In the genomic region with DNA sequence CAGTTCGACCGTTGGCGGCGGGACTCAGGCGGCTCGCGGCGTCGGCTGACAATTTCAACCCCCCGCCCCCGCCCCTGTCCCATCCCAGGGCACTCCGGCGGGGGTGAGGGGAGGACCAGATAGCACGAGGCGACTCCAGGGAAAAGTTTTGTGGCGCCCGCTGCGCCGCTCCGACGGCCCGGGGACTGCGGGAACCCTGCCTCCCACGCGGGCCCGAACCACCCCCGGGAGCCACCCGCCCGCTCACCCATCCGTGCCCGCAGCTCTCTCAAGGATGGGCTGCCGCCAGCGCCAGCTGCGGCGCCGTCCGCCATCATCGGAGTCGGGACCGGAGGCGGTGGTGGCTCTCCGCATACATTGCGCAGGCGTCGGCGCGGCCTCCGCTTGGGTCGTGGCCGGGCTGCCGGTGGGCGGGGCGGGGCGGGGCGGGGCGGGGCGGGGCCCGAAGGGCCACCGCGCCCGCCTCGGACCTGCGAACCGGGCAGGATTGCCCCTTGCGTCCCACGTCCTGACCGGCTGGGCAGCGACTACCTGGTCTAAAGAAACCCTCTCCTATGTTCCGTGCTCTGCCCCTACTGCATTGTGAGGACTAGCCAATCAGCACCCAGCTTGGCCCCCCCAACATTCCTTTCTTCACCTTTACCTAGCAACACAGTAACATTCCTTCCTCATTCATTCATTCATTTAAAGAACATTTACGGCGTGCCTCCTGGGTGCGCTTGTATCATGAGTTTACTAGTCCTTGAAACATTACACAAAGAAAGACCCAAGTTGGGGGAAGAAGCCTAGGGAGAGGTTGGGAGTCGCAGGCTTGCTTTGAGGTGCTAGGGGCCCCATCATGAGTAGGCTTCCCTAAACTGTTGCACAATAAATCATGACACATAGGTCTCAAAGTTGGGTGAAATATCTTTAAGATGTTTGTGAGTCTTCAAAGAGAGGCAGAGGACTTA, we compare ENCODE assay signal across 8 cellular contexts. TPM values are rescaled to one million over a fixed set of nuclear protein-coding genes. Genes with fewer than 3 reads are reported as not detected.
DNase-seq lines count a peak whose midpoint lies in the region; ATAC-seq and TF ChIP-seq lines count a peak whose summit lies in the region.

A gene with protein sequence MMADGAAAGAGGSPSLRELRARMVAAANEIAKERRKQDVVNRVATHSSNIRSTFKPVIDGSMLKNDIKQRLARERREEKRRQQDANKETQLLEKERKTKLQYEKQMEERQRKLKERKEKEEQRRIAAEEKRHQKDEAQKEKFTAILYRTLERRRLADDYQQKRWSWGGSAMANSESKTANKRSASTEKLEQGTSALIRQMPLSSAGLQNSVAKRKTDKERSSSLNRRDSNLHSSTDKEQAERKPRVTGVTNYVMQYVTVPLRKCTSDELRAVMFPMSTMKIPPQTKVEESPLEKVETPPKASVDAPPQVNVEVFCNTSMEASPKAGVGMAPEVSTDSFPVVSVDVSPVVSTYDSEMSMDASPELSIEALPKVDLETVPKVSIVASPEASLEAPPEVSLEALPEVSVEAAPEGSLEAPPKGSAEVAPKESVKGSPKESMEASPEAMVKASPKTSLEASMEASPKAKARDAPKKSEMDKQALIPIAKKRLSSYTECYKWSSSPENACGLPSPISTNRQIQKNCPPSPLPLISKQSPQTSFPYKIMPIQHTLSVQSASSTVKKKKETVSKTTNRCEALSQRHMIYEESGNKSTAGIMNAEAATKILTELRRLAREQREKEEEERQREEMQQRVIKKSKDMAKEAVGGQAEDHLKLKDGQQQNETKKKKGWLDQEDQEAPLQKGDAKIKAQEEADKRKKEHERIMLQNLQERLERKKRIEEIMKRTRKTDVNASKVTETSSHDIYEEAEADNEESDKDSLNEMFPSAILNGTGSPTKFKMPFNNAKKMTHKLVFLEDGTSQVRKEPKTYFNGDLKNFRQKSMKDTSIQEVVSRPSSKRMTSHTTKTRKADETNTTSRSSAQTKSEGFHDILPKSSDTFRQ (minus strand): TSS at position 359 of the 950 bp plus-strand sequence. CDS start 42 bp downstream, at position 317.

- intact Hi-C loops in CD4-positive, alpha-beta memory T cell (cut with micrococcal nuclease), result loop anchor here (5.0 to 10.0 kb wide), 3 partner anchors 246 to 323 kb away; a partner anchor contains a TSS
- intact Hi-C loops in tibial artery (cut with DNase I; ENCODE audit: low total_unique reads), result no loop called here

- peaks cover 0 to 2% of the 10 kb centered on the region in 2 donors for H3K36me3 Mint-ChIP-seq in CD4-positive, alpha-beta memory T cell
- H3K36me3 Mint-ChIP-seq in osteocyte (ENCODE audit: unreplicated experiment), result no peaks in the 10 kb centered on the region

- TF ChIP-seq CTCF in RWPE2 (IDR thresholded peaks at IDR 0.05; ENCODE audit: poor library complexity, severe bottlenecking) (no peak), osteocyte (IDR thresholded peaks at IDR 0.05) (no peak), tibial artery (IDR thresholded peaks at IDR 0.05) (no peak)

- H3K9me3 ChIP-seq in CD4-positive, alpha-beta memory T cell (ENCODE audit: control insufficient read depth in 1 of 2, low read length in 2 of 2), result no peaks in the 10 kb centered on the region
- H3K9me3 ChIP-seq in RWPE2 (ENCODE audit: severe bottlenecking) (no peaks in the 10 kb centered on the region), tibial artery (no peaks in the 10 kb centered on the region)

- H3K27me3 ChIP-seq in CD4-positive, alpha-beta memory T cell (ENCODE audit: insufficient read depth, low read length), result no peaks in the 10 kb centered on the region
- H3K27me3 ChIP-seq in RWPE2 (ENCODE audit: insufficient read depth, poor library complexity, severe bottlenecking), result no peaks in the 10 kb centered on the region
- no peaks in the 10 kb centered on the region for H3K27me3 ChIP-seq in tibial artery

- peak within 1 kb of the TSS; percentile 46 for H3K27ac ChIP-seq in CD4-positive, alpha-beta memory T cell (ENCODE audit: low read depth, low read length)
- H3K27ac ChIP-seq in RWPE2 (ENCODE audit: poor library complexity, severe bottlenecking) (peak within 1 kb of the TSS; percentile 59), tibial artery (peak within 1 kb of the TSS; percentile 89 to 94)

- POLR2A ChIA-PET in CD4-positive, alpha-beta memory T cell (lab: Charles Lee; ENCODE audit: partially characterized antibody), result no interaction called here

- peak; percentile 79 for ATAC-seq in GM19372 (IDR thresholded peaks at IDR 0.05; ENCODE audit: low read depth, unreplicated experiment)
- ATAC-seq in HG03520 (IDR thresholded peaks at IDR 0.05; ENCODE audit: unreplicated experiment), result peak; percentile 70
- peak; percentile 78 for ATAC-seq in RWPE2 (ENCODE audit: low read depth)

- H3K27ac Mint-ChIP-seq in CD4-positive, alpha-beta memory T cell, result peak within 1 kb of the TSS; percentile 78 to 97 (median 88)
- peak within 1 kb of the TSS; percentile 72 for H3K27ac Mint-ChIP-seq in osteocyte (ENCODE audit: unreplicated experiment)

- peaks cover 2 to 12% (median 5%) of the 10 kb centered on the region in 4 donors for H3K4me1 Mint-ChIP-seq in CD4-positive, alpha-beta memory T cell
- H3K4me1 Mint-ChIP-seq in osteocyte (ENCODE audit: unreplicated experiment), result peaks cover 50% of the 10 kb centered on the region

- CTCF ChIA-PET in CD4-positive, alpha-beta memory T cell (lab: Charles Lee; ENCODE audit: partially characterized antibody), result no interaction called here

- peak; percentile 67 to 75 (median 73) for DNase-seq in CD4-positive, alpha-beta memory T cell
- DNase-seq in RWPE2 (ENCODE audit: low spot score), result peak; percentile 53
- DNase-seq in activated gamma-delta T cell treated with Interleukin-2 at 50 U/mL for 16 hours, result peak; percentile 57
- DNase-seq in germinal center (ENCODE audit: low spot score), result peak; percentile 85
- peak; percentile 87 for DNase-seq in osteocyte (ENCODE audit: extremely low spot score, unreplicated experiment)
- peak in 1 of 2 donors; percentile 52 for DNase-seq in tibial artery

- no peaks in the 10 kb centered on the region for H3K27me3 Mint-ChIP-seq in CD4-positive, alpha-beta memory T cell
- no peaks in the 10 kb centered on the region for H3K27me3 Mint-ChIP-seq in osteocyte (ENCODE audit: unreplicated experiment)

- H3K9me3 Mint-ChIP-seq in CD4-positive, alpha-beta memory T cell, result no peaks in the 10 kb centered on the region
- no peaks in the 10 kb centered on the region for H3K9me3 Mint-ChIP-seq in osteocyte (ENCODE audit: unreplicated experiment)

- H3K4me3 ChIP-seq in CD4-positive, alpha-beta memory T cell (ENCODE audit: low read length in 2 of 2), result peak within 1 kb of the TSS; percentile 23 to 60
- peak within 1 kb of the TSS; percentile 91 for H3K4me3 ChIP-seq in RWPE2 (ENCODE audit: severe bottlenecking)
- peak within 1 kb of the TSS; percentile 76 to 89 for H3K4me3 ChIP-seq in tibial artery

- peak within 1 kb of the TSS; percentile 86 to 94 (median 88) for H3K4me3 Mint-ChIP-seq in CD4-positive, alpha-beta memory T cell
- peak within 1 kb of the TSS; percentile 77 for H3K4me3 Mint-ChIP-seq in osteocyte (ENCODE audit: unreplicated experiment)

- peaks cover 14% of the 10 kb centered on the region for H3K4me1 ChIP-seq in CD4-positive, alpha-beta memory T cell (ENCODE audit: insufficient read depth, low read length)
- peaks cover 10% of the 10 kb centered on the region for H3K4me1 ChIP-seq in RWPE2 (ENCODE audit: insufficient read depth, poor library complexity, severe bottlenecking)
- H3K4me1 ChIP-seq in tibial artery, result peaks cover 0 to 49% (median 4%) of the 10 kb centered on the region in 4 donors

- no peaks in the 10 kb centered on the region for H3K36me3 ChIP-seq in CD4-positive, alpha-beta memory T cell (ENCODE audit: insufficient read depth, low read length)
- H3K36me3 ChIP-seq in RWPE2 (ENCODE audit: low read depth) (no peaks in the 10 kb centered on the region), tibial artery (no peaks in the 10 kb centered on the region)

RNA-seq across cellular contexts. Expression of the gene that starts here (rescaled TPM):
- 10 to 100 TPM in 1 of 2 experiments, 1 to 10 TPM in 1; 8.5 to 10.1 TPM for total RNA-seq in CD4-positive, alpha-beta memory T cell
- 1 to 10 TPM; 2.4 to 7.9 TPM for polyA plus RNA-seq in CD4-positive, alpha-beta memory T cell
- 84.7 and 87.4 TPM in 2 replicates for total RNA-seq in osteocyte
